In the genomic region with DNA sequence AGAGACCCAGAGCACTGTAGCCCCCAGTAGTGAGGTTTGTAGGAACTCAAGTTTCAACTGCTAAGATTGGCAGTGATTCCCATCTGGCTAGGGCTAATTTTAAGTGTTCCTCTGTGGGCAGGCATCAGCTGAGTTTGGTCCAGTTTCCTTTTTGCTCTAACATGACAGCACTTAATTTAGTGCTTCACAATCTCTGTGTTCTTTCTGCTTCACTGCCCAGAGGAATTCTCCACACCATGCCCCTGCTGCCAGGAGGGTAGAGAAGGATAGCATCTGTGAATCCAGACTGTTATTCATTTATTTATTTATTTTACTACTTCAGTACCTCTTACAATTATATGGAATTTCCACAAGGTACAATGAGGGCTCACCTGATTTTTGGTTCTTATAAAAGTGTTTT, we compare ENCODE assay signal across 17 cellular contexts.
DNase-seq lines count a peak whose midpoint lies in the region; ATAC-seq, FAIRE-seq and TF ChIP-seq lines count a peak whose summit lies in the region.
"Had no signal": no experiment of that assay in that cellular context is flagged by ENCODE, and none has a peak within 500 bp of the region (broad histone marks: within the 10 kb centered on the region; RNA-seq: fewer than 3 reads in every experiment).

No MANE protein-coding gene starts in this region.

- FAIRE-seq in astrocyte (lab: Jason Lieb, UNC): no peak
- FAIRE-seq: A204.1, D721Med had no signal

- H3K27ac ChIP-seq in astrocyte (ENCODE audit: low read depth, low read length): no peak overlapping the region

- H3K9me3 Mint-ChIP-seq in astrocyte (ENCODE audit: unreplicated experiment): peaks cover 12% of the 10 kb centered on the region

- H3K36me3 Mint-ChIP-seq in astrocyte (ENCODE audit: low read depth, unreplicated experiment): no peaks in the 10 kb centered on the region
- H3K36me3 Mint-ChIP-seq: CD4-positive, CD25-positive, alpha-beta regulatory T cell; IgD-negative memory B cell had no signal

- H3K4me2 ChIP-seq in astrocyte (ENCODE audit: low read length): no peak overlapping the region

- H3K4me3 ChIP-seq in astrocyte (ENCODE audit: insufficient read depth, low read depth, low read length): no peak overlapping the region

- no peaks in the 10 kb centered on the region for H3K9me3 ChIP-seq in astrocyte (ENCODE audit: insufficient read depth, low read depth, low read length)

- no peaks in the 10 kb centered on the region for H3K4me1 Mint-ChIP-seq in astrocyte (ENCODE audit: low read depth, unreplicated experiment)
- H3K4me1 Mint-ChIP-seq: CD4-positive, CD25-positive, alpha-beta regulatory T cell; IgD-negative memory B cell had no signal

- H3K79me2 ChIP-seq in astrocyte (ENCODE audit: insufficient read depth, low read length): no peaks in the 10 kb centered on the region

- no peak overlapping the region for H3K4me3 Mint-ChIP-seq in astrocyte (ENCODE audit: unreplicated experiment)
- H3K4me3 Mint-ChIP-seq: CD4-positive, CD25-positive, alpha-beta regulatory T cell; HFFc6; IgD-negative memory B cell had no signal

- peak; percentile 64 for TF ChIP-seq EP300 in Ishikawa (IDR thresholded peaks at IDR 0.05; ENCODE audit: borderline replicate concordance)

- no peak overlapping the region for H3K9ac ChIP-seq in astrocyte (ENCODE audit: low read length)

- H3K27ac Mint-ChIP-seq in astrocyte (ENCODE audit: unreplicated experiment): no peak overlapping the region
- H3K27ac Mint-ChIP-seq: CD4-positive, CD25-positive, alpha-beta regulatory T cell; HFFc6; IgD-negative memory B cell had no signal

- no peaks in the 10 kb centered on the region for H3K27me3 Mint-ChIP-seq in astrocyte (ENCODE audit: low read depth, unreplicated experiment)
- H3K27me3 Mint-ChIP-seq: CD4-positive, CD25-positive, alpha-beta regulatory T cell; IgD-negative memory B cell had no signal

- TF ChIP-seq CTCF in astrocyte (IDR thresholded peaks at IDR 0.05; ENCODE audit: insufficient read depth, low read depth, low read length): no peak

- no peak for TF ChIP-seq RAD21 in Ishikawa (IDR thresholded peaks at IDR 0.05; ENCODE audit: low read depth)

- H4K20me1 ChIP-seq in astrocyte (ENCODE audit: insufficient read depth, low read length): no peaks in the 10 kb centered on the region

- DNase-seq in ACHN: peak; percentile 67
- peak; percentile 3 for DNase-seq in astrocyte (ENCODE audit: low read depth)
- DNase-seq in kidney glomerular epithelial cell (lab: John Stamatoyannopoulos, UW): peak; percentile 75
- DNase-seq in NCI-H2081 (lab: John Stamatoyannopoulos, UW): no peak
- DNase-seq: CD4-positive, CD25-positive, alpha-beta regulatory T cell; GOT3; HFFc6; NCI-H1436 treated with DMSO at 0.1 percent for 48 hours; NCI-H2107; SHP77 treated with DMSO at 0.1 percent for 48 hours had no signal

- no peaks in the 10 kb centered on the region for H3K4me1 ChIP-seq in astrocyte (ENCODE audit: insufficient read depth, low read length)

- ATAC-seq in HG03469 (IDR thresholded peaks at IDR 0.05; ENCODE audit: unreplicated experiment) (no peak), HG03565 (IDR thresholded peaks at IDR 0.05; ENCODE audit: unreplicated experiment) (no peak), HG02970 (IDR thresholded peaks at IDR 0.05; ENCODE audit: low FRiP score, unreplicated experiment) (no peak)

- H3K36me3 ChIP-seq in astrocyte (ENCODE audit: insufficient read depth, low read length): no peaks in the 10 kb centered on the region

- in situ Hi-C loops in ACHN (cut with HindIII; ENCODE audit: low pct_ligation_motif_present, low pct_unique_long_range_greater_than_20kb, low sequenced_read_pairs): no loop called here

- H3K27me3 ChIP-seq in astrocyte (ENCODE audit: insufficient read depth, low read length): no peaks in the 10 kb centered on the region

- no peak overlapping the region for H2AFZ ChIP-seq in astrocyte (ENCODE audit: low read depth, low read length)

TF ChIP-seq in Ishikawa, 13 proteins besides CTCF, POLR2A, EP300 and RAD21:
- TF ChIP-seq TAF1 (IDR thresholded peaks at IDR 0.05; ENCODE audit: low read depth) (no peak), NFIC (IDR thresholded peaks at IDR 0.05) (peak; percentile 54; the same call in 1 of the 2 replicates), YY1 (IDR thresholded peaks at IDR 0.05; ENCODE audit: low read depth) (no peak), TEAD4 (IDR thresholded peaks at IDR 0.05) (peak; percentile 83), TCF12 (IDR thresholded peaks at IDR 0.05; ENCODE audit: low read depth) (peak; percentile 54; the same call in 1 of the 2 replicates), ZBTB7A (IDR thresholded peaks at IDR 0.05; ENCODE audit: low read depth) (no peak), FOXM1 (IDR thresholded peaks at IDR 0.05; ENCODE audit: borderline replicate concordance, low read depth) (no peak)
- TF ChIP-seq, protein P1, sequence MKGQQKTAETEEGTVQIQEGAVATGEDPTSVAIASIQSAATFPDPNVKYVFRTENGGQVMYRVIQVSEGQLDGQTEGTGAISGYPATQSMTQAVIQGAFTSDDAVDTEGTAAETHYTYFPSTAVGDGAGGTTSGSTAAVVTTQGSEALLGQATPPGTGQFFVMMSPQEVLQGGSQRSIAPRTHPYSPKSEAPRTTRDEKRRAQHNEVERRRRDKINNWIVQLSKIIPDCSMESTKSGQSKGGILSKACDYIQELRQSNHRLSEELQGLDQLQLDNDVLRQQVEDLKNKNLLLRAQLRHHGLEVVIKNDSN (IDR thresholded peaks at IDR 0.05): no peak

Comparison
In these comparisons a context has a peak if more than half of its experiments do, and no peak if none do; other contexts are left out.
1. DNase-seq: peak in ACHN (single experiment), astrocyte (single experiment) and kidney glomerular epithelial cell (single experiment); none in NCI-H2081 (0 of 2).